10 cellular contexts compared by ENCODE assay signal in the genomic region with DNA sequence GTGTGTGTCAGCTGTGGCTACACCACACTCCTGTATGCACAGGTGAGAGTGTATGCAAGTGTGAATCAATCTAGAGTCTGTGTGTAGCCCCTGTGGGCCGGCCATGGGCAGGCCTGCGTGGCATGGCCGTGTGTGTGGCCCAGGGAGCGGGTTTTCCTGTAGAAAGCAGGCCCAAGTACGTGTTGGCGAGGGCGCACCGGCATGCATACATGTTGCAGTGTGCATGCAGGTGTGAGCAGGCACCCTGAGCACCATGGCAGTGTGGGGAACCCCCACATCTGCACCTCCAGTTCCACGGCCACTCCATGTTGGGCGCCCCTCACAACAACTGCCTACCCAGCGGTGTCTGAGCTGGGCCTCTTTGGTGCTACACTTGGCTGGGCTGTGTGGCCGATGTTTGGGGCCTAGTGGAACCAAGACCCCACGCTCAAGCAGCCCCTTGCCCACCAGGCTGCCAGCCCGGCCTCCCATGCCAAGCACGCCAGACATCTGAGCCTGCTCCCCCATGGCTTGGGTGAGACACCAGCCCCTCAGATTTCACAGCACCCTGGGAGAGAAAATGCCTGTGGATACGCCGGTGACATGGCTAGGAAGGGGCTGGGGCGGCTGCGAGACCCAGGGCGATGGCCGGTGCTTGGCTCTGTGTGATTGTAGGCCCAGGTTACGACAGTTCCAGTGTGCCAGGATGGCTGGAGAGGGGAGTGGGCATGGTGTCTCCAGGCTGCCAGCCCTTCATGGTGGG. TPM values are rescaled to one million over a fixed set of nuclear protein-coding genes. Genes with fewer than 3 reads are reported as not detected.
DNase-seq lines count a peak whose midpoint lies in the region; ATAC-seq and TF ChIP-seq lines count a peak whose summit lies in the region.
"Had no signal": no experiment of that assay in that cellular context is flagged by ENCODE, and none has a peak within 500 bp of the region (broad histone marks: within the 10 kb centered on the region; RNA-seq: fewer than 3 reads in every experiment).

No MANE protein-coding gene starts in this region.

- DNase-seq in GM10266 (ENCODE audit: extremely low spot score) (peak; percentile 32), fibroblast of villous mesenchyme (ENCODE audit: low read depth) (no peak), LoVo (ENCODE audit: low spot score) (no peak), NCI-H526 treated with DMSO at 0.1 percent for 48 hours (lab: John Stamatoyannopoulos, UW) (no peak), KG1 (lab: John Stamatoyannopoulos, UW) (no peak)
- DNase-seq in activated CD8-positive, alpha-beta T cell treated with anti-CD3 and anti-CD28 coated beads for 36 hours = no peak
- DNase-seq: activated effector memory CD4-positive, alpha-beta T cell treated with anti-CD3 and anti-CD28 coated beads, Interleukin-2, amount 50 U/mL, for 16 hours; SHP77 had no signal

- H3K9me3 Mint-ChIP-seq in activated CD8-positive, alpha-beta T cell treated with anti-CD3 and anti-CD28 coated beads for 36 hours = no peaks in the 10 kb centered on the region

- CTCF ChIA-PET in activated CD8-positive, alpha-beta T cell treated with anti-CD3 and anti-CD28 coated beads for 36 hours (lab: Charles Lee) = interaction anchor here (0.9 to 1.2 kb wide), 2 partner anchors 20 to 36 kb away, joined by 3 to 4 read pairs; no protein-coding TSS in a partner anchor

- peak overlapping the region in 20 of 21 experiments; percentile 63 to 97 (median 89) for H3K27ac ChIP-seq in skin epidermis

- no peak overlapping the region for H3K27ac Mint-ChIP-seq in activated CD8-positive, alpha-beta T cell treated with anti-CD3 and anti-CD28 coated beads for 36 hours

- H3K36me3 Mint-ChIP-seq in activated CD8-positive, alpha-beta T cell treated with anti-CD3 and anti-CD28 coated beads for 36 hours (ENCODE audit: low read depth) = no peaks in the 10 kb centered on the region

- TF ChIP-seq CTCF in GM10266 (IDR thresholded peaks at IDR 0.05; ENCODE audit: control insufficient read depth, insufficient read depth, low read depth, missing control alignments) (no peak), fibroblast of villous mesenchyme (IDR thresholded peaks at IDR 0.05; ENCODE audit: insufficient read depth, low read depth, low read length) (no peak)
- no peak for TF ChIP-seq CTCF in activated CD8-positive, alpha-beta T cell treated with anti-CD3 and anti-CD28 coated beads for 36 hours (IDR thresholded peaks at IDR 0.05)

- H3K4me3 ChIP-seq in fibroblast of villous mesenchyme (ENCODE audit: low read depth, low read length) = peak overlapping the region; percentile 76
- H3K4me3 ChIP-seq in skin epidermis = peak overlapping the region; percentile 53 to 75 (median 68)

- H3K4me1 Mint-ChIP-seq in activated CD8-positive, alpha-beta T cell treated with anti-CD3 and anti-CD28 coated beads for 36 hours (ENCODE audit: low read depth) = peaks cover 8% of the 10 kb centered on the region

- intact Hi-C loops in activated CD8-positive, alpha-beta T cell treated with anti-CD3 and anti-CD28 coated beads for 36 hours (cut with micrococcal nuclease) = no loop called here

- H3K4me3 Mint-ChIP-seq in activated CD8-positive, alpha-beta T cell treated with anti-CD3 and anti-CD28 coated beads for 36 hours = peak overlapping the region; percentile 24

- no peak for ATAC-seq in activated CD8-positive, alpha-beta T cell treated with anti-CD3 and anti-CD28 coated beads for 36 hours
- ATAC-seq in HG02852 (IDR thresholded peaks at IDR 0.05; ENCODE audit: unreplicated experiment) = no peak

- peaks cover 8% of the 10 kb centered on the region for H3K27me3 Mint-ChIP-seq in activated CD8-positive, alpha-beta T cell treated with anti-CD3 and anti-CD28 coated beads for 36 hours

- POLR2A ChIA-PET in activated CD8-positive, alpha-beta T cell treated with anti-CD3 and anti-CD28 coated beads for 36 hours (lab: Charles Lee) = no interaction called here

RNA-seq across cellular contexts. Expression of a gene that starts 2.1 kb away (rescaled TPM):
- total RNA-seq in activated CD8-positive, alpha-beta T cell treated with anti-CD3 and anti-CD28 coated beads for 36 hours = 1 to 10 TPM; 4.7 to 5.0 TPM
- 29.6 and 30.2 TPM in 2 replicates for total RNA-seq in fibroblast of villous mesenchyme

RNA-seq across cellular contexts. Expression of a gene that starts 28.0 kb away (rescaled TPM):
- not detected for total RNA-seq in activated CD8-positive, alpha-beta T cell treated with anti-CD3 and anti-CD28 coated beads for 36 hours
- total RNA-seq in fibroblast of villous mesenchyme = not detected in 2 replicates

RNA-seq across cellular contexts. Expression of a gene that starts 40.4 kb away (rescaled TPM):
- 10 to 100 TPM; 32.6 to 36.0 TPM for total RNA-seq in activated CD8-positive, alpha-beta T cell treated with anti-CD3 and anti-CD28 coated beads for 36 hours
- 18.6 and 24.8 TPM in 2 replicates for total RNA-seq in fibroblast of villous mesenchyme

RNA-seq across cellular contexts. Expression of a gene that starts 51.7 kb away (rescaled TPM):
- total RNA-seq in activated CD8-positive, alpha-beta T cell treated with anti-CD3 and anti-CD28 coated beads for 36 hours = 100 to 1,000 TPM; 189 to 190 TPM
- total RNA-seq in fibroblast of villous mesenchyme = 91.1 and 92.8 TPM in 2 replicates

RNA-seq across cellular contexts. Expression of a gene that starts 59.0 kb away (rescaled TPM):
- total RNA-seq in activated CD8-positive, alpha-beta T cell treated with anti-CD3 and anti-CD28 coated beads for 36 hours = 100 to 1,000 TPM; 535 to 563 TPM
- total RNA-seq in fibroblast of villous mesenchyme = 2,107 and 2,588 TPM in 2 replicates
